20 cellular contexts compared by ENCODE assay signal in genomic region chr6:147648936-147649335, GRCh38.
A peak's percentile ranks its signal among the peaks of the same experiment; 100 is the strongest.
DNase-seq lines count a peak whose midpoint lies in the region; ATAC-seq, FAIRE-seq and TF ChIP-seq lines count a peak whose summit lies in the region.
"Had no signal": no experiment of that assay in that cellular context is flagged by ENCODE, and none has a peak within 500 bp of the region (broad histone marks: within the 10 kb centered on the region; RNA-seq: fewer than 3 reads in every experiment).

No MANE protein-coding gene starts in this region.

- no peak overlapping the region for H3K4me3 ChIP-seq in AG04450 (ENCODE audit: low read depth, low read length)
- H3K4me3 ChIP-seq in left lung = no peak overlapping the region
- H3K4me3 ChIP-seq: BLaER1 treated with 17β-estradiol and CSF1 and Interleukin-3, amounts not matched to agents 10 nM and 100 nM; GM23248; HAP-1 had no signal

- TF ChIP-seq CTCF in AG04450 (IDR thresholded peaks at IDR 0.05; ENCODE audit: low read depth, low read length) = no peak
- no peak for TF ChIP-seq CTCF in left lung (IDR thresholded peaks at IDR 0.05)

- POLR2A ChIA-PET in AG04450 (lab: Yijun Ruan, JAX) = interaction anchor here (0.9 to 1.7 kb wide), 2 partner anchors 28 to 34 kb away, joined by 4 to 5 read pairs; no protein-coding TSS in a partner anchor

- in situ Hi-C loops in KBM-7 (cut with MboI; ENCODE audit: low pct_unique_long_range_greater_than_20kb, low sequenced_read_pairs) = no loop called here

- no peak for ATAC-seq in left cardiac atrium
- ATAC-seq in left lung = no peak
- ATAC-seq: CD8-positive, alpha-beta T cell had no signal

- intact Hi-C loops in left cardiac atrium (cut with DNase I) = no loop called here
- intact Hi-C loops in left lung (cut with DNase I) = no loop called here

- no peaks in the 10 kb centered on the region for H3K4me1 ChIP-seq in left lung

- H3K27me3 ChIP-seq in AG04450 (ENCODE audit: control insufficient read depth, insufficient read depth, low read length) (no peaks in the 10 kb centered on the region), left lung (no peaks in the 10 kb centered on the region)
- H3K27me3 ChIP-seq: BLaER1 treated with 17β-estradiol and CSF1 and Interleukin-3, amounts not matched to agents 10 nM and 100 nM had no signal

- H3K9me3 ChIP-seq in AG04450 (ENCODE audit: control insufficient read depth, insufficient read depth, low read length) (no peaks in the 10 kb centered on the region), left lung (no peaks in the 10 kb centered on the region)
- H3K9me3 ChIP-seq: BLaER1 treated with 17β-estradiol and CSF1 and Interleukin-3, amounts not matched to agents 10 nM and 100 nM; HAP-1 had no signal

- peak; percentile 91 for FAIRE-seq in endometrium (lab: Jason Lieb, UNC)
- FAIRE-seq: GM12892, GM18507, RCC 7860 had no signal

- DNase-seq in AG04450 (ENCODE audit: low read depth, low spot score) (peak; percentile 64), RPMI7951 (ENCODE audit: low read depth) (peak; percentile 3), iris pigment epithelial cell (ENCODE audit: low read depth) (peak; percentile 19), KBM-7 (no peak), left cardiac atrium (no peak), left lung (no peak), AG08396 (ENCODE audit: low spot score) (no peak)
- DNase-seq: 8988T; Calu3; CD8-positive, alpha-beta T cell; GM23248; NCI-H1105; NCI-H1694; SHP77 had no signal

- CTCF ChIA-PET in AG04450 (lab: Charles Lee) = interaction anchor here (0.9 to 1.1 kb wide), 2 partner anchors 34 to 142 kb away, joined by 3 read pairs; no protein-coding TSS in a partner anchor

- H3K27ac ChIP-seq in AG04450 (ENCODE audit: low read depth, low read length) (no peak overlapping the region), left lung (no peak overlapping the region)
- H3K27ac ChIP-seq: BLaER1 treated with 17β-estradiol and CSF1 and Interleukin-3, amounts not matched to agents 10 nM and 100 nM; GM23248 had no signal

- no peaks in the 10 kb centered on the region for H3K36me3 ChIP-seq in left lung
- H3K36me3 ChIP-seq: BLaER1 treated with 17β-estradiol and CSF1 and Interleukin-3, amounts not matched to agents 10 nM and 100 nM; HAP-1 had no signal

Comparison
In these comparisons a context has a peak if more than half of its experiments do, and no peak if none do; other contexts are left out.
1. DNase-seq: peak in AG04450 (single experiment), RPMI7951 (single experiment) and iris pigment epithelial cell (single experiment); none in KBM-7 (single experiment), left cardiac atrium (single experiment), left lung (0 of 2) and AG08396 (single experiment).